In the genomic region with DNA sequence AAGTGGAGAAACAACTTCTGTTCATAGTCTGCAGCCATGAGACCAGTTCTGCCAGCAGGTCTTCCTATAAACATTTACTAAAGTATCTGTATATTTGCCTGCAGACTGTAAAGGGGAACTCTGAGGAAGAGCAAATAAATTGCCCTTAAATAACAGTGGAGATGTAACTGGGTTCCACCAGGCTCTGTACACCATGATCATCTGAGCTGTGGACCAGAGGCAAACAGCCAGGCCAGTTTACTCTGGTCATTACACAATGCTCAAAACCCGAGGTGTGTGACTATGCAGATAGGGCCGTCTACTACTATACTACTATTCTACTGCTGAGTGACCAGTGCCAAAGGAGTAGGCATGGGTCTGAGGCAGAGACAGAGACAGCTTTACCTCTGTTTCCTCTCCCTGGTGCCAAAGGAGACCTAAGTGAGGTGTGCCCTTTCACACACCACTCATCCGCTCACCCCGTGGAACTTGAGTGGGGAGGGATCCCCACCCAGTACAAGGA, we compare ENCODE assay signal across 9 cellular contexts. TPM values are rescaled to one million over a fixed set of nuclear protein-coding genes. Genes with fewer than 3 reads are reported as not detected.
A peak's percentile ranks its signal among the peaks of the same experiment; 100 is the strongest.
DNase-seq lines count a peak whose midpoint lies in the region; ATAC-seq and TF ChIP-seq lines count a peak whose summit lies in the region.
"Had no signal": no experiment of that assay in that cellular context is flagged by ENCODE, and none has a peak within 500 bp of the region (broad histone marks: within the 10 kb centered on the region; RNA-seq: fewer than 3 reads in every experiment).

No MANE protein-coding gene starts in this region.

- no peak overlapping the region for H3K23ac ChIP-seq in mesendoderm (ENCODE audit: low read length)

- no peak overlapping the region for H2BK5ac ChIP-seq in mesendoderm (ENCODE audit: low read length)

- 0 out of 2 replicates have a peak, but pooled peaks cover 2% of the 10 kb centered on the region for H3K4me1 Mint-ChIP-seq in WTC11

- H3K36me3 ChIP-seq in sigmoid colon = peaks cover 0 to 26% (median 0%) of the 10 kb centered on the region in 4 donors
- no peaks in the 10 kb centered on the region for H3K36me3 ChIP-seq in mesendoderm (ENCODE audit: control insufficient read depth, insufficient read depth, low read length)

- H3K79me2 ChIP-seq in mesendoderm (ENCODE audit: control insufficient read depth, insufficient read depth, low read length) = no peaks in the 10 kb centered on the region

- H2AK5ac ChIP-seq in mesendoderm (ENCODE audit: low read length) = no peak overlapping the region

- no peak for TF ChIP-seq CTCF in WTC11 (IDR thresholded peaks at IDR 0.05)
- TF ChIP-seq CTCF in sigmoid colon (IDR thresholded peaks at IDR 0.05) = no peak

- intact Hi-C loops in sigmoid colon (cut with DNase I) = no loop called here

- no peak overlapping the region for H3K4ac ChIP-seq in mesendoderm (ENCODE audit: low read depth, low read length)

- 29 to 70% methylated on average over 4 of the region's 4 CpGs for WGBS in sigmoid colon, 2 donors
- WGBS in mesendoderm (ENCODE audit: extremely low coverage, insufficient coverage, low lambda C conversion rate) = no CpG with 5 or more reads among the region's 4 CpGs

- TF ChIP-seq EP300 in sigmoid colon (IDR thresholded peaks at IDR 0.05) = no peak

- H2BK120ac ChIP-seq in mesendoderm (ENCODE audit: low read depth, low read length) = no peak overlapping the region

- peak overlapping the region; percentile 21 to 44 (median 26) for H3K27ac ChIP-seq in sigmoid colon
- H3K27ac ChIP-seq in mesendoderm (ENCODE audit: low read depth, low read length) = no peak overlapping the region

- no peak for TF ChIP-seq POLR2A in sigmoid colon (IDR thresholded peaks at IDR 0.05)

- H3K9me3 Mint-ChIP-seq in WTC11 = no peaks in the 10 kb centered on the region

- H3K36me3 Mint-ChIP-seq in WTC11 = peaks cover 15% of the 10 kb centered on the region

- H3K4me3 Mint-ChIP-seq in WTC11 = no peak overlapping the region

- no peak overlapping the region for H3K4me3 ChIP-seq in sigmoid colon
- H3K4me3 ChIP-seq in mesendoderm (ENCODE audit: low read length) = no peak overlapping the region

- H3K27ac Mint-ChIP-seq in WTC11 = peak overlapping the region; percentile 28; the same call in 1 of the 2 replicates

- H3K79me1 ChIP-seq in mesendoderm (ENCODE audit: low read length) = peaks cover 2% of the 10 kb centered on the region

- H3K4me1 ChIP-seq in sigmoid colon = peaks cover 0 to 30% (median 18%) of the 10 kb centered on the region in 4 donors
- no peaks in the 10 kb centered on the region for H3K4me1 ChIP-seq in mesendoderm (ENCODE audit: control insufficient read depth, low read depth, low read length)

- H2BK15ac ChIP-seq in mesendoderm (replicated peaks; ENCODE audit: low read depth) = no peak overlapping the region

- H4K8ac ChIP-seq in mesendoderm (ENCODE audit: low read depth, low read length) = no peak overlapping the region

- ATAC-seq in WTC11 (no peak), GM21390 (IDR thresholded peaks at IDR 0.05; ENCODE audit: unreplicated experiment) (no peak)

- H3K27me3 ChIP-seq in sigmoid colon (no peaks in the 10 kb centered on the region), mesendoderm (ENCODE audit: insufficient read depth, low read length, poor library complexity) (no peaks in the 10 kb centered on the region)

- CTCF ChIA-PET in WTC11 (lab: Charles Lee) = interaction anchor here (1.0 to 2.2 kb wide), 2 partner anchors 87 to 126 kb away, joined by 3 to 7 read pairs; no protein-coding TSS in a partner anchor

- no peak overlapping the region for H4K5ac ChIP-seq in mesendoderm (ENCODE audit: low read length)

- H3K9ac ChIP-seq in mesendoderm (ENCODE audit: low read length) = no peak overlapping the region

- H3K27me3 Mint-ChIP-seq in WTC11 (ENCODE audit: low read depth) = no peaks in the 10 kb centered on the region

- H3K9me3 ChIP-seq in sigmoid colon = no peaks in the 10 kb centered on the region

- POLR2A ChIA-PET in WTC11 (lab: Charles Lee) = no interaction called here

- peak; percentile 60 for DNase-seq in EL
- no peak for DNase-seq in WTC11 (ENCODE audit: low spot score)
- peak; percentile 55 for DNase-seq in fibroblast of peridontal ligament (ENCODE audit: extremely low read depth)
- DNase-seq in sigmoid colon = peak; percentile 70
- DNase-seq in activated effector memory CD4-positive, alpha-beta T cell treated with anti-CD3 and anti-CD28 coated beads, Interleukin-2, amount 50 U/mL, for 16 hours = no peak
- no peak for DNase-seq in mesendoderm
- no peak for DNase-seq in amniotic stem cell (lab: John Stamatoyannopoulos, UW)
- DNase-seq: NCI-H1694 treated with DMSO at 0.1 percent for 48 hours had no signal

- H3K18ac ChIP-seq in mesendoderm (ENCODE audit: low read length) = no peak overlapping the region

- H3K4me2 ChIP-seq in mesendoderm (ENCODE audit: low read length) = no peak overlapping the region

- no peak overlapping the region for H3K56ac ChIP-seq in mesendoderm (ENCODE audit: low read length)

TF ChIP-seq in WTC11, 78 proteins besides CTCF, POLR2A, EP300 and RAD21:
- no peak for TF ChIP-seq SMAD3 (CRISPR knock-in tag; IDR thresholded peaks at IDR 0.05; ENCODE audit: borderline replicate concordance)
- TF ChIP-seq GABPB1 (CRISPR knock-in tag; IDR thresholded peaks at IDR 0.05) = peak; percentile 37; the same call in 1 of the 2 replicates

RNA-seq across cellular contexts. Expression of gene CERS5, which starts 21.2 kb away (rescaled TPM):
- 47.8 to 55.8 TPM (median 51.7 TPM) in 3 replicates for total RNA-seq in WTC11 (2021)
- 10 to 100 TPM; 21.7 to 29.1 (median 23.3) TPM for total RNA-seq in sigmoid colon
- polyA plus RNA-seq in sigmoid colon = 10 to 100 TPM in 1 of 3 donors, 1 to 10 TPM in 2; 4.8 to 25.9 (median 5.3) TPM
- polyA plus RNA-seq in mesendoderm (2013, experiment 1 of 2) = 37.5 TPM
- polyA plus RNA-seq in mesendoderm (2013, experiment 2 of 2) = 35.9 TPM

Comparison
In these comparisons a context has a peak if more than half of its experiments do, and no peak if none do; other contexts are left out.
1. DNase-seq: peak in EL (single experiment), fibroblast of peridontal ligament (single experiment) and sigmoid colon (single experiment); none in WTC11 (single experiment), activated effector memory CD4-positive, alpha-beta T cell treated with anti-CD3 and anti-CD28 coated beads, Interleukin-2, amount 50 U/mL, for 16 hours (single experiment), mesendoderm (single experiment) and amniotic stem cell (single experiment).